ENCODE assay signal across 8 cellular contexts in genomic region chr4:55397521-55398321, GRCh38. TPM values are rescaled to one million over a fixed set of nuclear protein-coding genes. Genes with fewer than 3 reads are reported as not detected.
DNase-seq lines count a peak whose midpoint lies in the region; ATAC-seq and TF ChIP-seq lines count a peak whose summit lies in the region.

No MANE protein-coding gene starts in this region.

- H3K27me3 Mint-ChIP-seq in Calu3 (ENCODE audit: unreplicated experiment) (no peaks in the 10 kb centered on the region), IgD-negative memory B cell (peaks cover 1% of the 10 kb centered on the region)
- no peaks in the 10 kb centered on the region for H3K27me3 Mint-ChIP-seq in stimulated activated naive CD8-positive, alpha-beta T cell treated with anti-CD3 and anti-CD28 coated beads, Interleukin-15, amount 100 ng/mL, for 72 hours

- WGBS in adipose tissue, 3 donors: 27 to 43% (median 39%) methylated on average over 15 of the region's 15 CpGs

- no peak for TF ChIP-seq CTCF in Calu3 (IDR thresholded peaks at IDR 0.05; ENCODE audit: unreplicated experiment)

- peak overlapping the region; percentile 81 for H3K4me3 Mint-ChIP-seq in Calu3 (ENCODE audit: low read depth, unreplicated experiment)
- H3K4me3 Mint-ChIP-seq in IgD-negative memory B cell: peak overlapping the region; percentile 82 to 97 (median 92)
- peak overlapping the region; percentile 97 to 98 for H3K4me3 Mint-ChIP-seq in stimulated activated naive CD8-positive, alpha-beta T cell treated with anti-CD3 and anti-CD28 coated beads, Interleukin-15, amount 100 ng/mL, for 72 hours

- no peaks in the 10 kb centered on the region for H3K9me3 Mint-ChIP-seq in Calu3 (ENCODE audit: low read depth, unreplicated experiment)
- H3K9me3 Mint-ChIP-seq in IgD-negative memory B cell: no peaks in the 10 kb centered on the region
- H3K9me3 Mint-ChIP-seq in stimulated activated naive CD8-positive, alpha-beta T cell treated with anti-CD3 and anti-CD28 coated beads, Interleukin-15, amount 100 ng/mL, for 72 hours: no peaks in the 10 kb centered on the region

- peaks cover 57% of the 10 kb centered on the region for H3K36me3 Mint-ChIP-seq in Calu3 (ENCODE audit: insufficient read depth, unreplicated experiment)
- peaks cover 4% of the 10 kb centered on the region for H3K36me3 Mint-ChIP-seq in IgD-negative memory B cell

- no peak for DNase-seq in Calu3
- peak; percentile 90 for DNase-seq in iris pigment epithelial cell (ENCODE audit: low read depth)
- no peak for DNase-seq in stimulated activated naive CD8-positive, alpha-beta T cell treated with anti-CD3 and anti-CD28 coated beads, Interleukin-15, amount 100 ng/mL, for 72 hours
- DNase-seq in amniotic stem cell (lab: John Stamatoyannopoulos, UW): no peak

- intact Hi-C loops in Calu3 (cut with micrococcal nuclease; ENCODE audit: unreplicated experiment): loop anchor here (5.0 kb wide), 3 partner anchors 50 to 425 kb away; partner anchors contain the start of gene SRD5A3

- BruUV-seq in Calu3 (replicated peaks; lab: Mats Ljungman, UMichigan): no TSS peak

- CTCF ChIA-PET in Calu3 (lab: Charles Lee): no interaction called here

- peak overlapping the region; percentile 71 for H3K27ac ChIP-seq in adipose tissue (ENCODE audit: low read depth, low read length)

- ATAC-seq in stimulated activated naive CD8-positive, alpha-beta T cell treated with anti-CD3 and anti-CD28 coated beads, Interleukin-15, amount 100 ng/mL, for 72 hours: no peak
- ATAC-seq in HG03039 (IDR thresholded peaks at IDR 0.05; ENCODE audit: unreplicated experiment): no peak
- no peak for ATAC-seq in HG02588 (IDR thresholded peaks at IDR 0.05; ENCODE audit: unreplicated experiment)

- H3K27ac Mint-ChIP-seq in Calu3 (ENCODE audit: unreplicated experiment): peak overlapping the region; percentile 87
- peak overlapping the region; percentile 72 to 95 (median 93) for H3K27ac Mint-ChIP-seq in IgD-negative memory B cell
- H3K27ac Mint-ChIP-seq in stimulated activated naive CD8-positive, alpha-beta T cell treated with anti-CD3 and anti-CD28 coated beads, Interleukin-15, amount 100 ng/mL, for 72 hours: peak overlapping the region; percentile 79 to 90

- H3K4me1 Mint-ChIP-seq in Calu3 (ENCODE audit: low read depth, unreplicated experiment) (peaks cover 23% of the 10 kb centered on the region), IgD-negative memory B cell (peaks cover 34 to 44% (median 35%) of the 10 kb centered on the region in 3 donors)
- H3K4me1 Mint-ChIP-seq in stimulated activated naive CD8-positive, alpha-beta T cell treated with anti-CD3 and anti-CD28 coated beads, Interleukin-15, amount 100 ng/mL, for 72 hours: peaks cover 53% of the 10 kb centered on the region

RNA-seq across cellular contexts. Expression of gene TMEM165, which starts 2.0 kb away (rescaled TPM):
- 89.0 and 96.6 TPM in 2 replicates for total RNA-seq in Calu3 (2022)
- polyA plus RNA-seq in IgD-negative memory B cell: 56.1 TPM
- 10 to 100 TPM; 26.4 to 92.9 (median 61.5) TPM for polyA plus RNA-seq in adipose tissue

RNA-seq across cellular contexts. Expression of gene SRD5A3, which starts 51.7 kb away (rescaled TPM):
- total RNA-seq in Calu3 (2022): 35.9 and 39.6 TPM in 2 replicates
- polyA plus RNA-seq in IgD-negative memory B cell (19.7 TPM), adipose tissue (10 to 100 TPM in 1 of 3 donors, 1 to 10 TPM in 2; 6.9 to 11.2 (median 7.4) TPM)
